ENCODE assay signal across 12 cellular contexts in the genomic region with DNA sequence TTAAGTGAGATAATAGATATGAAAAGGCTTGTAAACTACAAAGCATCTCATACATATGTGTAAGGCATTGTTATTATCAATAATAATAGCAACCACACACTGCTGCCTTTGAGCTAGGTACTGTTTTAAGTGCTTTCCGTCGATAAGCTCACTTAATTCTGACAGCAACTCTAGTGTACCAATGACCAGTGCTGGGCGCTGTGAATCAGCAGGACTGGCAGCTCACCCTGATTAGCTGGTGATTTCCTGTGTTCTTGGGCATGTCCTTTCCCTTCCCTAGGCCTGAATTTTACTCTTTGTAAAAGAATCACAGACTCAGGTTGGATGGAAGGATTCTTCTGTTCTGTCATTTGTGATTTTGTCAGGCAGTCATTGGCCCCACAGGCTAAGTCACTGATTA.
"Had no signal": no experiment of that assay in that cellular context is flagged by ENCODE, and none has a peak within 500 bp of the region (broad histone marks: within the 10 kb centered on the region; RNA-seq: fewer than 3 reads in every experiment).

No MANE protein-coding gene starts in this region.

- DNase-seq: activated CD4-positive, alpha-beta T cell treated with anti-CD3 and anti-CD28 coated beads, Interleukin-2, amount 50 U/mL, for 4 hours; activated naive CD8-positive, alpha-beta T cell treated with anti-CD3 and anti-CD28 coated beads, Interleukin-2, amount 10 ng/mL, durations not matched to agents 7 days and 5 days; activated T-cell treated with anti-CD3 and anti-CD28 coated beads, Interleukin-2, amount 50 U/mL, for 4 hours; aorta; dorsolateral prefrontal cortex; hippocampal formation; naive thymus-derived CD4-positive, alpha-beta T cell; nucleus accumbens; right lobe of liver; stimulated activated naive CD8-positive, alpha-beta T cell treated with anti-CD3 and anti-CD28 coated beads, Interleukin-15, Interleukin-2, amounts not matched to agents 100 U/mL and 50 U/mL, for 24 hours had no signal

- H3K27me3 ChIP-seq: breast epithelium, dorsolateral prefrontal cortex, right lobe of liver had no signal

- H3K36me3 ChIP-seq: breast epithelium, right lobe of liver had no signal

- H3K4me1 ChIP-seq: breast epithelium, right lobe of liver had no signal

- H3K9me3 Mint-ChIP-seq: activated T-cell treated with anti-CD3 and anti-CD28 coated beads, Interleukin-2, amount 50 U/mL, for 4 hours had no signal

- H3K4me3 ChIP-seq: breast epithelium, dorsolateral prefrontal cortex, right lobe of liver had no signal

- ATAC-seq: naive thymus-derived CD4-positive, alpha-beta T cell; right lobe of liver; stimulated activated naive CD8-positive, alpha-beta T cell treated with anti-CD3 and anti-CD28 coated beads, Interleukin-15, Interleukin-2, amounts not matched to agents 100 U/mL and 50 U/mL, for 24 hours had no signal

- H3K27ac Mint-ChIP-seq: activated naive CD8-positive, alpha-beta T cell treated with anti-CD3 and anti-CD28 coated beads, Interleukin-2, amount 10 ng/mL, durations not matched to agents 7 days and 5 days; mesothelial cell of epicardium had no signal

- H3K27ac ChIP-seq: dorsolateral prefrontal cortex, right lobe of liver had no signal

- H3K4me3 Mint-ChIP-seq: activated naive CD8-positive, alpha-beta T cell treated with anti-CD3 and anti-CD28 coated beads, Interleukin-2, amount 10 ng/mL, durations not matched to agents 7 days and 5 days; activated T-cell treated with anti-CD3 and anti-CD28 coated beads, Interleukin-2, amount 50 U/mL, for 4 hours; mesothelial cell of epicardium; naive thymus-derived CD4-positive, alpha-beta T cell had no signal

- H3K9me3 ChIP-seq: breast epithelium, right lobe of liver had no signal

- H3K27me3 Mint-ChIP-seq: activated naive CD8-positive, alpha-beta T cell treated with anti-CD3 and anti-CD28 coated beads, Interleukin-2, amount 10 ng/mL, durations not matched to agents 7 days and 5 days; naive thymus-derived CD4-positive, alpha-beta T cell had no signal
